Comparison of ENCODE assay signal across 7 cellular contexts in genomic region chr2:26299488-26300092, GRCh38.
A peak's percentile ranks its signal among the peaks of the same experiment; 100 is the strongest.
DNase-seq lines count a peak whose midpoint lies in the region; ATAC-seq and TF ChIP-seq lines count a peak whose summit lies in the region.

No MANE protein-coding gene starts in this region.

- no peaks in the 10 kb centered on the region for H3K4me1 Mint-ChIP-seq in stimulated activated memory B cell treated with anti-CD40 and anti-IgM and Interleukin-4, amounts not matched to agents 10 μg/mL and 1 μg/mL and 100 μg/mL, for 72 hours

- no peaks in the 10 kb centered on the region for H3K27me3 Mint-ChIP-seq in stimulated activated memory B cell treated with anti-CD40 and anti-IgM and Interleukin-4, amounts not matched to agents 10 μg/mL and 1 μg/mL and 100 μg/mL, for 72 hours

- in situ Hi-C loops in brain microvascular endothelial cell (cut with HindIII; ENCODE audit: low pct_ligation_motif_present, low sequenced_read_pairs): no loop called here

- DNase-seq in GM04503 (ENCODE audit: low read depth): peak; percentile 28
- no peak for DNase-seq in LNCaP clone FGC (ENCODE audit: low read depth)
- peak; percentile 55 for DNase-seq in brain microvascular endothelial cell
- peak; percentile 70 for DNase-seq in iris pigment epithelial cell (ENCODE audit: low read depth)
- no peak for DNase-seq in NCI-H187 (lab: John Stamatoyannopoulos, UW)

- peak; percentile 52 for ATAC-seq in stimulated activated memory B cell treated with anti-CD40 and anti-IgM and Interleukin-4, amounts not matched to agents 10 μg/mL and 1 μg/mL and 100 μg/mL, for 72 hours
- no peak for ATAC-seq in HG03565 (IDR thresholded peaks at IDR 0.05; ENCODE audit: unreplicated experiment)

- no peaks in the 10 kb centered on the region for H3K36me3 Mint-ChIP-seq in stimulated activated memory B cell treated with anti-CD40 and anti-IgM and Interleukin-4, amounts not matched to agents 10 μg/mL and 1 μg/mL and 100 μg/mL, for 72 hours

- H3K27me3 ChIP-seq in brain microvascular endothelial cell (replicated peaks): no peaks in the 10 kb centered on the region

- H3K27ac Mint-ChIP-seq in stimulated activated memory B cell treated with anti-CD40 and anti-IgM and Interleukin-4, amounts not matched to agents 10 μg/mL and 1 μg/mL and 100 μg/mL, for 72 hours: no peak overlapping the region

- TF ChIP-seq CTCF in LNCaP clone FGC (IDR thresholded peaks at IDR 0.05; ENCODE audit: control insufficient read depth, extremely low read depth, insufficient read depth) (no peak), brain microvascular endothelial cell (IDR thresholded peaks at IDR 0.05; ENCODE audit: low read depth, low read length, missing control alignments) (no peak)

- H3K9me3 Mint-ChIP-seq in stimulated activated memory B cell treated with anti-CD40 and anti-IgM and Interleukin-4, amounts not matched to agents 10 μg/mL and 1 μg/mL and 100 μg/mL, for 72 hours: no peaks in the 10 kb centered on the region

- H3K36me3 ChIP-seq in brain microvascular endothelial cell (replicated peaks): no peaks in the 10 kb centered on the region

- H3K4me3 Mint-ChIP-seq in stimulated activated memory B cell treated with anti-CD40 and anti-IgM and Interleukin-4, amounts not matched to agents 10 μg/mL and 1 μg/mL and 100 μg/mL, for 72 hours: no peak overlapping the region

- H3K4me3 ChIP-seq in LNCaP clone FGC (ENCODE audit: low read depth, low read length) (peak overlapping the region; percentile 35), brain microvascular endothelial cell (ENCODE audit: low read depth, low read length) (peak overlapping the region; percentile 63)

- peak overlapping the region; percentile 80 for H3K27ac ChIP-seq in brain microvascular endothelial cell

Comparison
In these comparisons a context has a peak if more than half of its experiments do, and no peak if none do; other contexts are left out.
1. DNase-seq: peak in GM04503 (single experiment), brain microvascular endothelial cell (single experiment) and iris pigment epithelial cell (single experiment); none in LNCaP clone FGC (single experiment) and NCI-H187 (0 of 2).